13 cellular contexts compared by ENCODE assay signal in the genomic region with DNA sequence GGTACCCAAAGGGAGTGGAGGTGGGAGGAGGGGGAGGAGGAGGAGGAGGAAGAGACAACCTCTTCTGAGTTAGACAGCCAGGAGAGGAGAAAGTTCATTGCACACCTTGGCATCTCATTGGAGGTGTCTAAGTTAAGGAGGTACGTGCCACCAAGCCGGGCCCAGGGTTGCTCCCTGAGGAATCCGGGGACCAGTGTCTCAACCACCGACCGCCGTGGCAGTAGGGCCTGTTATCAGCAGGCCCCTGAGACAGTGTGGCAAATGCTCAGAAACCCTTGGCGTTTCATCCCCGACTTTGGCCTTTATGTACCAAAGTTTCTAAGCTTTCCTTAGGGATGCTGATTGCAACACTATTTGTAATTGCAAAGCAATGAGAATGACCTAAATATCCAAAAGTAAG.
"Had no signal": no experiment of that assay in that cellular context is flagged by ENCODE, and none has a peak within 500 bp of the region (broad histone marks: within the 10 kb centered on the region; RNA-seq: fewer than 3 reads in every experiment).

No MANE protein-coding gene starts in this region.

- ATAC-seq: body of pancreas, left lobe of liver had no signal

- H3K9me3 ChIP-seq: body of pancreas, thyroid gland had no signal

- H3K27me3 ChIP-seq: body of pancreas, thyroid gland had no signal

- H3K27ac ChIP-seq: body of pancreas had no signal

- H3K36me3 Mint-ChIP-seq: activated naive CD4-positive, alpha-beta T cell treated with anti-CD3 and anti-CD28 coated beads, Interleukin-2, amount 10 ng/mL, durations not matched to agents 7 days and 5 days had no signal

- H3K4me3 ChIP-seq: body of pancreas, thyroid gland had no signal

- H3K27ac Mint-ChIP-seq: activated naive CD4-positive, alpha-beta T cell treated with anti-CD3 and anti-CD28 coated beads, Interleukin-2, amount 10 ng/mL, durations not matched to agents 7 days and 5 days; activated T-helper 2 cell treated with anti-CD3 and anti-CD28 coated beads, Interferon-gamma antibody, Interleukin-2, Interleukin-4, amounts not matched to agents 10 μg/mL and 5 μg/mL and 100 μg/mL, durations not matched to agents 14 hours and 24 hours and 36 hours; stimulated activated naive CD8-positive, alpha-beta T cell treated with anti-CD3 and anti-CD28 coated beads, Interleukin-15, Interleukin-2, amounts not matched to agents 100 ng/mL and 50 ng/mL, for 24 hours had no signal

- H3K4me1 Mint-ChIP-seq: central memory CD8-positive, alpha-beta T cell had no signal

- H3K9me3 Mint-ChIP-seq: activated naive CD4-positive, alpha-beta T cell treated with anti-CD3 and anti-CD28 coated beads, Interleukin-2, amount 10 ng/mL, durations not matched to agents 7 days and 5 days; activated T-helper 2 cell treated with anti-CD3 and anti-CD28 coated beads, Interferon-gamma antibody, Interleukin-2, Interleukin-4, amounts not matched to agents 10 μg/mL and 5 μg/mL and 100 μg/mL, durations not matched to agents 14 hours and 24 hours and 36 hours; central memory CD8-positive, alpha-beta T cell; stimulated activated naive CD8-positive, alpha-beta T cell treated with anti-CD3 and anti-CD28 coated beads, Interleukin-15, Interleukin-2, amounts not matched to agents 100 ng/mL and 50 ng/mL, for 24 hours had no signal

- H3K27me3 Mint-ChIP-seq: central memory CD8-positive, alpha-beta T cell; progenitor cell of endocrine pancreas; stimulated activated naive CD8-positive, alpha-beta T cell treated with anti-CD3 and anti-CD28 coated beads, Interleukin-15, Interleukin-2, amounts not matched to agents 100 ng/mL and 50 ng/mL, for 24 hours had no signal

- DNase-seq: activated CD4-positive, alpha-beta T cell treated with anti-CD3 and anti-CD28 coated beads, Interleukin-2, amount 50 U/mL, for 1 hour; activated naive CD4-positive, alpha-beta T cell treated with anti-CD3 and anti-CD28 coated beads, Interleukin-2, amount 10 ng/mL, durations not matched to agents 7 days and 5 days; activated T-cell treated with anti-CD3 and anti-CD28 coated beads for 4 hours; body of pancreas; effector memory CD4-positive, alpha-beta T cell; nucleus accumbens; stimulated activated CD4-positive, alpha-beta T cell treated with anti-CD3 and anti-CD28 coated beads, Interleukin-4, amount 100 ng/mL, for 24 hours; thyroid gland had no signal

- H3K4me3 Mint-ChIP-seq: activated naive CD4-positive, alpha-beta T cell treated with anti-CD3 and anti-CD28 coated beads, Interleukin-2, amount 10 ng/mL, durations not matched to agents 7 days and 5 days; central memory CD8-positive, alpha-beta T cell; stimulated activated naive CD8-positive, alpha-beta T cell treated with anti-CD3 and anti-CD28 coated beads, Interleukin-15, Interleukin-2, amounts not matched to agents 100 ng/mL and 50 ng/mL, for 24 hours had no signal
